In the genomic region with DNA sequence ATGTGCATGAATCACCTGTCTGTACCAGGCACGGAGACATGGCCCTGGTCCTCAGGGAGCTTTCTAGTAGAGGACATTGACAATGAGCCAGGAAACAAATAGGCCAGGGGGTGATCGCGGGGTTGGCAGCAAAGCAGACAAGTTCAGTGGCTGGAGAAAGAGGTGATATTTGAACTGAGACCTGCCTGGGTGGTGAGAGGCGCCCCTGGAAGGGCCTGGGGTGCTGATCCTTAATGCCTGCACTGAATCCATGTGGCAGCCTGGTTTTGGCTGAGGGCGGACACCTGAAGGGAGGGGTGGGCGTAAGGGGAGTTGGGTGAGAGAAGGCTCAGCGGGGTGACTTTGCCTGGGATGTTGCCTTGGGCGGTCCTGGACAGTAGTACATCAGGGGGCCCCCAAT, we compare ENCODE assay signal across 18 cellular contexts.
"Had no signal": no experiment of that assay in that cellular context is flagged by ENCODE, and none has a peak within 500 bp of the region (broad histone marks: within the 10 kb centered on the region; RNA-seq: fewer than 3 reads in every experiment).

No MANE protein-coding gene starts in this region.

- H3K9ac ChIP-seq: neural progenitor cell had no signal

- H3K27ac Mint-ChIP-seq: activated CD8-positive, alpha-beta memory T cell treated with anti-CD3 and anti-CD28 coated beads, Interleukin-2, amount 10 ng/mL, durations not matched to agents 7 days and 5 days; activated naive CD4-positive, alpha-beta T cell treated with anti-CD3 and anti-CD28 coated beads, Interleukin-2, amount 50 U/mL, for 24 hours; activated T-helper 2 cell treated with anti-CD3 and anti-CD28 coated beads, Interferon-gamma antibody, Interleukin-2, Interleukin-4, amounts not matched to agents 10 μg/mL and 5 μg/mL and 100 μg/mL, durations not matched to agents 14 hours and 24 hours and 36 hours; dendritic cell treated with granulocyte-macrophage colony-stimulating factor and Interleukin-4, amounts not matched to agents 40 ng/mL and 50 ng/mL, for 4 days; natural killer cell; neural progenitor cell; stimulated activated naive CD8-positive, alpha-beta T cell treated with anti-CD3 and anti-CD28 coated beads, Interleukin-15, Interleukin-2, amounts not matched to agents 100 ng/mL and 50 ng/mL, for 24 hours had no signal

- H3K36me3 Mint-ChIP-seq: natural killer cell had no signal

- H3K4me3 Mint-ChIP-seq: activated CD8-positive, alpha-beta memory T cell treated with anti-CD3 and anti-CD28 coated beads, Interleukin-2, amount 10 ng/mL, durations not matched to agents 7 days and 5 days; activated CD8-positive, alpha-beta T cell treated with anti-CD3 and anti-CD28 coated beads, Interleukin-2, amount 10 ng/mL, durations not matched to agents 7 days and 5 days; activated naive CD4-positive, alpha-beta T cell treated with anti-CD3 and anti-CD28 coated beads, Interleukin-2, amount 50 U/mL, for 24 hours; central memory CD8-positive, alpha-beta T cell; dendritic cell treated with granulocyte-macrophage colony-stimulating factor and Interleukin-4, amounts not matched to agents 40 ng/mL and 50 ng/mL, for 4 days; natural killer cell; neural progenitor cell; stimulated activated naive CD8-positive, alpha-beta T cell treated with anti-CD3 and anti-CD28 coated beads, Interleukin-15, Interleukin-2, amounts not matched to agents 100 ng/mL and 50 ng/mL, for 24 hours had no signal

- H2AFZ ChIP-seq: neural progenitor cell had no signal

- H3K9me3 Mint-ChIP-seq: activated naive CD4-positive, alpha-beta T cell treated with anti-CD3 and anti-CD28 coated beads, Interleukin-2, amount 50 U/mL, for 24 hours; activated T-helper 2 cell treated with anti-CD3 and anti-CD28 coated beads, Interferon-gamma antibody, Interleukin-2, Interleukin-4, amounts not matched to agents 10 μg/mL and 5 μg/mL and 100 μg/mL, durations not matched to agents 14 hours and 24 hours and 36 hours; central memory CD8-positive, alpha-beta T cell; dendritic cell treated with granulocyte-macrophage colony-stimulating factor and Interleukin-4, amounts not matched to agents 40 ng/mL and 50 ng/mL, for 4 days; natural killer cell; neural progenitor cell; stimulated activated naive CD8-positive, alpha-beta T cell treated with anti-CD3 and anti-CD28 coated beads, Interleukin-15, Interleukin-2, amounts not matched to agents 100 ng/mL and 50 ng/mL, for 24 hours had no signal

- H3K4me1 Mint-ChIP-seq: natural killer cell, neural progenitor cell had no signal

- H3K27me3 ChIP-seq: esophagus squamous epithelium, heart right ventricle, left lung, neural progenitor cell, upper lobe of left lung, vagina had no signal

- H3K36me3 ChIP-seq: vagina had no signal

- DNase-seq: esophagus squamous epithelium, foreskin melanocyte, T1000 had no signal

- H3K9me3 ChIP-seq: esophagus squamous epithelium, heart right ventricle, left lung, lower lobe of right lung, upper lobe of left lung, vagina had no signal

- H3K4me3 ChIP-seq: esophagus squamous epithelium, heart right ventricle, left lung, lower lobe of right lung, neural progenitor cell, upper lobe of left lung, vagina had no signal

- H3K4me2 ChIP-seq: neural progenitor cell had no signal

- H3K4me1 ChIP-seq: neural progenitor cell had no signal

- H3K27me3 Mint-ChIP-seq: activated CD8-positive, alpha-beta memory T cell treated with anti-CD3 and anti-CD28 coated beads, Interleukin-2, amount 10 ng/mL, durations not matched to agents 7 days and 5 days; activated naive CD4-positive, alpha-beta T cell treated with anti-CD3 and anti-CD28 coated beads, Interleukin-2, amount 50 U/mL, for 24 hours; central memory CD8-positive, alpha-beta T cell; dendritic cell treated with granulocyte-macrophage colony-stimulating factor and Interleukin-4, amounts not matched to agents 40 ng/mL and 50 ng/mL, for 4 days; stimulated activated naive CD8-positive, alpha-beta T cell treated with anti-CD3 and anti-CD28 coated beads, Interleukin-15, Interleukin-2, amounts not matched to agents 100 ng/mL and 50 ng/mL, for 24 hours had no signal

- H3K27ac ChIP-seq: epithelial cell of prostate, esophagus squamous epithelium, heart right ventricle, left lung, lower lobe of right lung, neural progenitor cell, upper lobe of left lung, vagina had no signal
